ENCODE assay signal across 12 cellular contexts in genomic region chr2:19538411-19538963, GRCh38.
DNase-seq lines count a peak whose midpoint lies in the region; ATAC-seq, FAIRE-seq and TF ChIP-seq lines count a peak whose summit lies in the region.
"Had no signal": no experiment of that assay in that cellular context is flagged by ENCODE, and none has a peak within 500 bp of the region (broad histone marks: within the 10 kb centered on the region; RNA-seq: fewer than 3 reads in every experiment).

No MANE protein-coding gene starts in this region.

- H3K4me1 Mint-ChIP-seq in Calu3 (ENCODE audit: low read depth, unreplicated experiment): peaks cover 80% of the 10 kb centered on the region
- peaks cover 18% of the 10 kb centered on the region for H3K4me1 Mint-ChIP-seq in osteocyte (ENCODE audit: unreplicated experiment)
- no peaks in the 10 kb centered on the region for H3K4me1 Mint-ChIP-seq in activated T-helper 2 cell treated with anti-CD3 and anti-CD28 coated beads, Interferon-gamma antibody, Interleukin-2, Interleukin-4, amounts not matched to agents 10 μg/mL and 5 μg/mL and 100 μg/mL, durations not matched to agents 14 hours and 24 hours and 36 hours (ENCODE audit: low read depth)
- H3K4me1 Mint-ChIP-seq: activated B cell treated with CpG ODN at 0.5 μM for 24 hours had no signal

- H3K27me3 Mint-ChIP-seq in Calu3 (ENCODE audit: unreplicated experiment): no peaks in the 10 kb centered on the region
- no peaks in the 10 kb centered on the region for H3K27me3 Mint-ChIP-seq in osteocyte (ENCODE audit: unreplicated experiment)
- no peaks in the 10 kb centered on the region for H3K27me3 Mint-ChIP-seq in activated T-helper 2 cell treated with anti-CD3 and anti-CD28 coated beads, Interferon-gamma antibody, Interleukin-2, Interleukin-4, amounts not matched to agents 10 μg/mL and 5 μg/mL and 100 μg/mL, durations not matched to agents 14 hours and 24 hours and 36 hours (ENCODE audit: low read depth)
- H3K27me3 Mint-ChIP-seq: activated B cell treated with CpG ODN at 0.5 μM for 24 hours, progenitor cell of endocrine pancreas had no signal

- dilution Hi-C loops in endothelial cell of umbilical vein (cut with MboI; ENCODE audit: extremely low pct_ligation_motif_present, low sequenced_read_pairs): no loop called here

- TF ChIP-seq POLR2A in NB4 (IDR thresholded peaks at IDR 0.05; ENCODE audit: extremely low read depth, insufficient read length): no peak
- no peak for TF ChIP-seq POLR2A in endothelial cell of umbilical vein (IDR thresholded peaks at IDR 0.05; ENCODE audit: low read depth, low read length)

- H3K36me3 ChIP-seq in endothelial cell of umbilical vein (ENCODE audit: control insufficient read depth in 2 of 2, extremely low read depth in 1 of 2, insufficient read depth in 2 of 2, low read length in 2 of 2): no peaks in the 10 kb centered on the region

- no peaks in the 10 kb centered on the region for H3K9me1 ChIP-seq in endothelial cell of umbilical vein (replicated peaks; ENCODE audit: control insufficient read depth, extremely low read depth, insufficient read depth, low read length)

- no peaks in the 10 kb centered on the region for H4K20me1 ChIP-seq in endothelial cell of umbilical vein (replicated peaks; ENCODE audit: control insufficient read depth, extremely low read depth, insufficient read depth, low read length)

- H3K27ac Mint-ChIP-seq in Calu3 (ENCODE audit: unreplicated experiment): peak overlapping the region; percentile 93
- H3K27ac Mint-ChIP-seq in osteocyte (ENCODE audit: unreplicated experiment): no peak overlapping the region
- H3K27ac Mint-ChIP-seq in activated T-helper 2 cell treated with anti-CD3 and anti-CD28 coated beads, Interferon-gamma antibody, Interleukin-2, Interleukin-4, amounts not matched to agents 10 μg/mL and 5 μg/mL and 100 μg/mL, durations not matched to agents 14 hours and 24 hours and 36 hours: no peak overlapping the region
- H3K27ac Mint-ChIP-seq: activated B cell treated with CpG ODN at 0.5 μM for 24 hours, progenitor cell of endocrine pancreas had no signal

- H3K4me3 ChIP-seq in NB4 (ENCODE audit: low read depth, low read length) (no peak overlapping the region), endothelial cell of umbilical vein (replicated peaks in 1 of 3; ENCODE audit: insufficient read depth in 1 of 3, low read depth in 1 of 3, low read length in 3 of 3) (no peak overlapping the region)

- no TSS peak for BruUV-seq in Calu3 (replicated peaks; lab: Mats Ljungman, UMichigan)
- no TSS peak for BruUV-seq in endothelial cell of umbilical vein (replicated peaks; lab: Mats Ljungman, UMichigan)

- TF ChIP-seq CTCF in Calu3 (IDR thresholded peaks at IDR 0.05; ENCODE audit: unreplicated experiment): no peak
- no peak for TF ChIP-seq CTCF in NB4 (IDR thresholded peaks at IDR 0.05; ENCODE audit: low read depth, low read length)
- TF ChIP-seq CTCF in endothelial cell of umbilical vein (IDR thresholded peaks at IDR 0.05; ENCODE audit: extremely low read depth in 1 of 2, insufficient read depth in 1 of 2, low read depth in 1 of 2, low read length in 2 of 2): no peak
- no peak for TF ChIP-seq CTCF in osteocyte (IDR thresholded peaks at IDR 0.05)

- peak overlapping the region; percentile 51 for H3K4me3 Mint-ChIP-seq in Calu3 (ENCODE audit: low read depth, unreplicated experiment)
- H3K4me3 Mint-ChIP-seq in osteocyte (ENCODE audit: unreplicated experiment): no peak overlapping the region
- no peak overlapping the region for H3K4me3 Mint-ChIP-seq in activated T-helper 2 cell treated with anti-CD3 and anti-CD28 coated beads, Interferon-gamma antibody, Interleukin-2, Interleukin-4, amounts not matched to agents 10 μg/mL and 5 μg/mL and 100 μg/mL, durations not matched to agents 14 hours and 24 hours and 36 hours (ENCODE audit: low read depth)
- H3K4me3 Mint-ChIP-seq: activated B cell treated with CpG ODN at 0.5 μM for 24 hours had no signal

- H3K9me3 Mint-ChIP-seq in Calu3 (ENCODE audit: low read depth, unreplicated experiment) (peaks cover 5% of the 10 kb centered on the region), osteocyte (ENCODE audit: unreplicated experiment) (peaks cover 17% of the 10 kb centered on the region)
- no peaks in the 10 kb centered on the region for H3K9me3 Mint-ChIP-seq in activated T-helper 2 cell treated with anti-CD3 and anti-CD28 coated beads, Interferon-gamma antibody, Interleukin-2, Interleukin-4, amounts not matched to agents 10 μg/mL and 5 μg/mL and 100 μg/mL, durations not matched to agents 14 hours and 24 hours and 36 hours
- H3K9me3 Mint-ChIP-seq: activated B cell treated with CpG ODN at 0.5 μM for 24 hours had no signal

- no peaks in the 10 kb centered on the region for H3K79me2 ChIP-seq in endothelial cell of umbilical vein (ENCODE audit: control insufficient read depth, insufficient read depth, low read length)

- FAIRE-seq in endothelial cell of umbilical vein (lab: Jason Lieb, UNC): no peak

- no peaks in the 10 kb centered on the region for H3K4me1 ChIP-seq in endothelial cell of umbilical vein (ENCODE audit: control insufficient read depth, extremely low read depth, insufficient read depth, low read length)

- no peak overlapping the region for H3K9ac ChIP-seq in endothelial cell of umbilical vein (replicated peaks; ENCODE audit: extremely low read depth, insufficient read depth, low read length)

- H3K27ac ChIP-seq in endothelial cell of umbilical vein (ENCODE audit: insufficient read depth, low read depth, low read length): no peak overlapping the region

- ATAC-seq in HG03432 (IDR thresholded peaks at IDR 0.05; ENCODE audit: unreplicated experiment): no peak

- CTCF ChIA-PET in Calu3 (lab: Charles Lee) (interaction anchor here (0.9 to 1.3 kb wide), 2 partner anchors 33 to 169 kb away, joined by 5 to 9 read pairs; no protein-coding TSS in a partner anchor), endothelial cell of umbilical vein (lab: Charles Lee) (interaction anchor here (0.7 to 1.0 kb wide), 2 partner anchors 8 to 13 kb away, joined by 3 read pairs; no protein-coding TSS in a partner anchor)

- intact Hi-C loops in Calu3 (cut with micrococcal nuclease; ENCODE audit: unreplicated experiment): loop anchor here (1.0 to 5.0 kb wide), 2 partner anchors 33 to 264 kb away; no protein-coding TSS in a partner anchor
- intact Hi-C loops in endothelial cell of umbilical vein (cut with micrococcal nuclease): no loop called here
- intact Hi-C loops in activated T-helper 2 cell treated with anti-CD3 and anti-CD28 coated beads, Interferon-gamma antibody, Interleukin-2, Interleukin-4, amounts not matched to agents 10 μg/mL and 5 μg/mL and 100 μg/mL, durations not matched to agents 14 hours and 24 hours and 36 hours (cut with micrococcal nuclease): no loop called here

- POLR2A ChIA-PET in endothelial cell of umbilical vein (lab: Charles Lee): no interaction called here

- H3K9me3 ChIP-seq in endothelial cell of umbilical vein (replicated peaks; ENCODE audit: control insufficient read depth, insufficient read depth, low read length): no peaks in the 10 kb centered on the region

- DNase-seq in Calu3 (peak; percentile 77), NB4 (ENCODE audit: low read depth) (peak; percentile 64), endothelial cell of umbilical vein (ENCODE audit: low read depth, low spot score) (peak; percentile 35), myocyte (ENCODE audit: low read depth) (peak; percentile 88), osteocyte (ENCODE audit: extremely low spot score, unreplicated experiment) (no peak), NCI-H2227 (lab: John Stamatoyannopoulos, UW; ENCODE audit: unreplicated experiment) (no peak)
- DNase-seq in activated T-helper 2 cell treated with anti-CD3 and anti-CD28 coated beads, Interferon-gamma antibody, Interleukin-2, Interleukin-4, amounts not matched to agents 10 μg/mL and 5 μg/mL and 100 μg/mL, durations not matched to agents 14 hours and 24 hours and 36 hours (ENCODE audit: low spot score): no peak
- DNase-seq: activated B cell treated with CpG ODN at 0.5 μM for 24 hours, DMS 273 treated with DMSO at 0.1 percent for 48 hours, NCI-H1694 had no signal

- no peak overlapping the region for H2AFZ ChIP-seq in endothelial cell of umbilical vein (ENCODE audit: low read depth, low read length)

- no peak overlapping the region for H3K4me2 ChIP-seq in endothelial cell of umbilical vein (ENCODE audit: insufficient read depth, low read length)

- peaks cover 16% of the 10 kb centered on the region for H3K36me3 Mint-ChIP-seq in Calu3 (ENCODE audit: insufficient read depth, unreplicated experiment)
- no peaks in the 10 kb centered on the region for H3K36me3 Mint-ChIP-seq in osteocyte (ENCODE audit: unreplicated experiment)
- H3K36me3 Mint-ChIP-seq in activated T-helper 2 cell treated with anti-CD3 and anti-CD28 coated beads, Interferon-gamma antibody, Interleukin-2, Interleukin-4, amounts not matched to agents 10 μg/mL and 5 μg/mL and 100 μg/mL, durations not matched to agents 14 hours and 24 hours and 36 hours (ENCODE audit: low read depth): no peaks in the 10 kb centered on the region

- no peaks in the 10 kb centered on the region for H3K27me3 ChIP-seq in endothelial cell of umbilical vein (ENCODE audit: control insufficient read depth in 2 of 2, insufficient read depth in 2 of 2, low read length in 2 of 2)

TF ChIP-seq in endothelial cell of umbilical vein, 7 proteins besides CTCF, POLR2A, EP300 and RAD21:
- TF ChIP-seq FOS (IDR thresholded peaks at IDR 0.05; ENCODE audit: borderline replicate concordance, insufficient read depth, low read length) (peak; percentile 75), GATA2 (IDR thresholded peaks at IDR 0.05; ENCODE audit: insufficient read depth, insufficient read length, low read depth, low read length) (peak; percentile 24), JUN (IDR thresholded peaks at IDR 0.05; ENCODE audit: borderline replicate concordance, insufficient read depth, insufficient read length, low read depth) (no peak), MYC (IDR thresholded peaks at IDR 0.05; ENCODE audit: low read depth, low read length) (no peak)
TF ChIP-seq in endothelial cell of umbilical vein: peak in this region for 2.

Comparison
In these comparisons a context has a peak if more than half of its experiments do, and no peak if none do; other contexts are left out.
1. DNase-seq: peak in Calu3 (single experiment), NB4 (single experiment), endothelial cell of umbilical vein (single experiment) and myocyte (single experiment); none in osteocyte (single experiment), activated T-helper 2 cell treated with anti-CD3 and anti-CD28 coated beads, Interferon-gamma antibody, Interleukin-2, Interleukin-4, amounts not matched to agents 10 μg/mL and 5 μg/mL and 100 μg/mL, durations not matched to agents 14 hours and 24 hours and 36 hours (single experiment) and NCI-H2227 (single experiment).